ENCODE assay signal across 19 cellular contexts in genomic region chr7:99643464-99643863, GRCh38. TPM values are rescaled to one million over a fixed set of nuclear protein-coding genes. Genes with fewer than 3 reads are reported as not detected.
DNase-seq lines count a peak whose midpoint lies in the region; ATAC-seq and TF ChIP-seq lines count a peak whose summit lies in the region.
"Had no signal": no experiment of that assay in that cellular context is flagged by ENCODE, and none has a peak within 500 bp of the region (broad histone marks: within the 10 kb centered on the region; RNA-seq: fewer than 3 reads in every experiment).

No MANE protein-coding gene starts in this region.

- no peak overlapping the region for H3K4me3 ChIP-seq in esophagus muscularis mucosa
- H3K4me3 ChIP-seq: A549; BLaER1 treated with 17β-estradiol and CSF1 and Interleukin-3, amounts not matched to agents 10 nM and 100 nM had no signal

- TF ChIP-seq EP300 in esophagus muscularis mucosa (IDR thresholded peaks at IDR 0.05) = no peak

- no peaks in the 10 kb centered on the region for H3K27me3 Mint-ChIP-seq in T-helper 17 cell
- no peaks in the 10 kb centered on the region for H3K27me3 Mint-ChIP-seq in endothelial cell (ENCODE audit: unreplicated experiment)
- H3K27me3 Mint-ChIP-seq: B cell; CD4-positive, alpha-beta T cell had no signal

- H3K36me3 ChIP-seq in esophagus muscularis mucosa = peaks cover 5 to 34% (median 16%) of the 10 kb centered on the region in 4 donors

- DNase-seq in T-helper 17 cell (no peak), endothelial cell (ENCODE audit: low spot score) (no peak), esophagus muscularis mucosa (ENCODE audit: extremely low spot score) (peak; percentile 45), NCI-H1436 treated with DMSO at 0.1 percent for 48 hours (lab: John Stamatoyannopoulos, UW) (no peak), OCI-M2 (lab: John Stamatoyannopoulos, UW; ENCODE audit: unreplicated experiment) (no peak)
- no peak for DNase-seq in activated CD8-positive, alpha-beta memory T cell treated with anti-CD3 and anti-CD28 coated beads for 24 hours
- DNase-seq: AML-193; Caco-2; Calu3; CD4-positive, alpha-beta T cell; CD8-positive, alpha-beta T cell; DMS79 treated with DMSO at 0.1 percent for 48 hours; GF-D8 had no signal

- no peaks in the 10 kb centered on the region for H3K9me3 Mint-ChIP-seq in endothelial cell (ENCODE audit: unreplicated experiment)
- H3K9me3 Mint-ChIP-seq: CD4-positive, alpha-beta T cell; CD8-positive, alpha-beta T cell had no signal

- TF ChIP-seq POLR2A in esophagus muscularis mucosa (IDR thresholded peaks at IDR 0.05; ENCODE audit: low read depth) = no peak

- H3K4me3 Mint-ChIP-seq in T-helper 17 cell (peak overlapping the region; percentile 19), endothelial cell (ENCODE audit: unreplicated experiment) (peak overlapping the region; percentile 9)
- H3K4me3 Mint-ChIP-seq: B cell; CD4-positive, alpha-beta T cell; CD8-positive, alpha-beta T cell had no signal

- H3K4me1 Mint-ChIP-seq in T-helper 17 cell = peaks cover 12% of the 10 kb centered on the region
- H3K4me1 Mint-ChIP-seq in endothelial cell (ENCODE audit: unreplicated experiment) = no peaks in the 10 kb centered on the region
- H3K4me1 Mint-ChIP-seq: B cell had no signal

- H3K9me3 ChIP-seq in T-helper 17 cell (ENCODE audit: control insufficient read depth, low read length, poor library complexity, severe bottlenecking) (no peaks in the 10 kb centered on the region), esophagus muscularis mucosa (no peaks in the 10 kb centered on the region)
- H3K9me3 ChIP-seq: Caco-2 had no signal

- H3K36me3 Mint-ChIP-seq in T-helper 17 cell (ENCODE audit: low read depth) = peaks cover 13% of the 10 kb centered on the region
- peaks cover 41% of the 10 kb centered on the region for H3K36me3 Mint-ChIP-seq in endothelial cell (ENCODE audit: low read depth, unreplicated experiment)

- H3K27ac ChIP-seq in esophagus muscularis mucosa (replicated peaks in 1 of 4) = no peak overlapping the region
- H3K27ac ChIP-seq: 22Rv1; A549; BLaER1 treated with 17β-estradiol and CSF1 and Interleukin-3, amounts not matched to agents 10 nM and 100 nM; C4-2B had no signal

- no peak for ATAC-seq in T-helper 17 cell
- ATAC-seq: A549; CD8-positive, alpha-beta T cell had no signal

- no peaks in the 10 kb centered on the region for H3K27me3 ChIP-seq in esophagus muscularis mucosa
- H3K27me3 ChIP-seq: BLaER1 treated with 17β-estradiol and CSF1 and Interleukin-3, amounts not matched to agents 10 nM and 100 nM had no signal

- 80% methylated on average over 2 of the region's 2 CpGs for WGBS in esophagus muscularis mucosa

- no peak overlapping the region for H3K27ac Mint-ChIP-seq in T-helper 17 cell
- H3K27ac Mint-ChIP-seq in endothelial cell (ENCODE audit: unreplicated experiment) = no peak overlapping the region
- H3K27ac Mint-ChIP-seq: B cell; CD4-positive, alpha-beta T cell; CD8-positive, alpha-beta T cell had no signal

- TF ChIP-seq CTCF in endothelial cell (IDR thresholded peaks at IDR 0.05; ENCODE audit: unreplicated experiment) (no peak), esophagus muscularis mucosa (IDR thresholded peaks at IDR 0.05) (no peak)

- intact Hi-C loops in esophagus muscularis mucosa (cut with DNase I) = no loop called here

- no peaks in the 10 kb centered on the region for H3K4me1 ChIP-seq in esophagus muscularis mucosa
- H3K4me1 ChIP-seq: A549, Caco-2 had no signal

RNA-seq across cellular contexts. Expression of gene ZSCAN25, which starts 26.7 kb away (rescaled TPM):
- total RNA-seq in T-helper 17 cell = 10 to 100 TPM; 29.8 to 34.4 TPM
- total RNA-seq in endothelial cell (ENCODE audit: unreplicated experiment) = 23.8 TPM
- 10 to 100 TPM; 12.1 to 17.1 (median 14.2) TPM for total RNA-seq in esophagus muscularis mucosa

RNA-seq across cellular contexts. Expression of gene CYP3A5, which starts 36.3 kb away (rescaled TPM):
- total RNA-seq in T-helper 17 cell (under 1 TPM in 1 of 2 donors, not detected in 1; 0.20 TPM), endothelial cell (ENCODE audit: unreplicated experiment) (0.69 TPM), esophagus muscularis mucosa (1 to 10 TPM in 3 of 4 donors, under 1 TPM in 1; 0.91 to 4.6 (median 2.3) TPM)
- total RNA-seq: B cell; CD4-positive, alpha-beta T cell; CD8-positive, alpha-beta T cell had no signal

RNA-seq across cellular contexts. Expression of gene TMEM225B, which starts 45.4 kb away (rescaled TPM):
- total RNA-seq in T-helper 17 cell (1 to 10 TPM in 1 of 2 donors, under 1 TPM in 1; 0.96 to 1.4 TPM), endothelial cell (ENCODE audit: unreplicated experiment) (0.46 TPM), esophagus muscularis mucosa (under 1 TPM in 2 of 4 donors, not detected in 2; 0.32 to 0.57 TPM)
- total RNA-seq: A172, Calu3 had no signal
